Comparison of ENCODE assay signal across 28 cellular contexts in genomic region chr4:131534944-131535640, GRCh38.
DNase-seq lines count a peak whose midpoint lies in the region; ATAC-seq, FAIRE-seq and TF ChIP-seq lines count a peak whose summit lies in the region.
"Had no signal": no experiment of that assay in that cellular context is flagged by ENCODE, and none has a peak within 500 bp of the region (broad histone marks: within the 10 kb centered on the region; RNA-seq: fewer than 3 reads in every experiment).

No MANE protein-coding gene starts in this region.

- H3K14ac ChIP-seq in H1 (ENCODE audit: insufficient read length) (no peak overlapping the region), mesenchymal stem cell (ENCODE audit: low read length in 2 of 2) (no peak overlapping the region)

- no peaks in the 10 kb centered on the region for H4K20me1 ChIP-seq in mammary epithelial cell (ENCODE audit: insufficient read depth, low read length)
- no peaks in the 10 kb centered on the region for H4K20me1 ChIP-seq in H1 (replicated peaks in 1 of 2; ENCODE audit: control insufficient read depth in 1 of 2, insufficient read depth in 2 of 2, low read length in 2 of 2)

- no peak overlapping the region for H3K56ac ChIP-seq in H1 (replicated peaks; ENCODE audit: insufficient read length, low read depth, low read length)

- no peak overlapping the region for H2BK5ac ChIP-seq in H1 (ENCODE audit: low read depth, low read length)
- H2BK5ac ChIP-seq in mesenchymal stem cell (ENCODE audit: low read depth, low read length, poor library complexity, severe bottlenecking) = no peak overlapping the region

- intact Hi-C loops in mammary epithelial cell (cut with micrococcal nuclease) = no loop called here
- intact Hi-C loops in breast epithelium (cut with DNase I; ENCODE audit: low total_unique reads) = no loop called here

- BruUV-seq in mammary epithelial cell (replicated peaks; lab: Mats Ljungman, UMichigan) = no TSS peak

- H2AK5ac ChIP-seq in H1 (ENCODE audit: low read depth, low read length) (no peak overlapping the region), mesenchymal stem cell (ENCODE audit: low read length, severe bottlenecking) (peak overlapping the region; percentile 16)

- H3K23me2 ChIP-seq in H1 (ENCODE audit: low read depth, low read length) = no peaks in the 10 kb centered on the region

- FAIRE-seq in H1 (lab: Jason Lieb, UNC) = no peak
- FAIRE-seq: GM18507, pancreas, urothelium cell line had no signal

- H2BK20ac ChIP-seq in H1 (ENCODE audit: low read length) = no peak overlapping the region

- TF ChIP-seq RAD21 in H1 (IDR thresholded peaks at IDR 0.05 in 1 of 2, conservative IDR thresholded peaks at IDR 0.05 in 1 of 2; ENCODE audit: low read depth in 2 of 2, low read length in 2 of 2) = no peak

- H2AFZ ChIP-seq in mammary epithelial cell (ENCODE audit: low read depth, low read length) (peak overlapping the region; percentile 10), H1 (ENCODE audit: low read length) (peak overlapping the region; percentile 34; the same call in 1 of the 2 replicates), mesenchymal stem cell (ENCODE audit: low read depth, low read length) (peak overlapping the region; percentile 14)

- TF ChIP-seq POLR2A in breast epithelium (IDR thresholded peaks at IDR 0.05) (no peak), H1 (IDR thresholded peaks at IDR 0.05; ENCODE audit: control extremely low read depth in 1 of 2, low read depth in 2 of 2, low read length in 2 of 2) (no peak)

- no peaks in the 10 kb centered on the region for H3K36me3 ChIP-seq in mammary epithelial cell (ENCODE audit: insufficient read depth, low read length)
- no peaks in the 10 kb centered on the region for H3K36me3 ChIP-seq in breast epithelium
- no peaks in the 10 kb centered on the region for H3K36me3 ChIP-seq in H1 (ENCODE audit: control insufficient read depth in 2 of 4, insufficient read depth in 4 of 4, low read length in 3 of 4)
- H3K36me3 ChIP-seq in mesenchymal stem cell (ENCODE audit: control insufficient read depth in 1 of 2, insufficient read depth in 2 of 2, low read depth in 1 of 2, low read length in 2 of 2) = no peaks in the 10 kb centered on the region
- H3K36me3 ChIP-seq: pancreas, right atrium auricular region, SJCRH30, spleen had no signal

- DNase-seq in mammary epithelial cell (no peak), breast epithelium (ENCODE audit: low spot score in 2 of 2) (no peak), H1 (ENCODE audit: low read depth in 1 of 2, low spot score in 2 of 2) (no peak), mesenchymal stem cell (no peak), T-helper 1 cell (no peak)
- DNase-seq: activated CD4-positive, alpha-beta T cell treated with anti-CD3 and anti-CD28 coated beads for 48 hours; activated effector memory CD4-positive, alpha-beta T cell treated with Interleukin-2 at 50 U/mL for 16 hours; activated T-cell treated with anti-CD3 and anti-CD28 coated beads, Interleukin-2, amount 50 U/mL, for 1 hour; CD4-positive, alpha-beta memory T cell; HCEC 1CT; KG1; mesendoderm; NCI-H2081; NCI-H446 treated with DMSO at 0.1 percent for 48 hours; pancreas; RPMI8226; SJCRH30; spleen; stimulated activated CD4-positive, alpha-beta T cell treated with anti-CD3 and anti-CD28 coated beads, Interleukin-2, amount 100 ng/mL, for 24 hours; stimulated activated naive CD8-positive, alpha-beta T cell treated with anti-CD3 and anti-CD28 coated beads, Interleukin-15, Interleukin-2, amounts not matched to agents 100 U/mL and 50 U/mL, for 24 hours; SW 1271; T1000 had no signal

- no peak for TF ChIP-seq EP300 in H1 (IDR thresholded peaks at IDR 0.05; ENCODE audit: borderline replicate concordance in 1 of 2, low read depth in 2 of 2, low read length in 2 of 2)

- H2BK15ac ChIP-seq in H1 (ENCODE audit: low read length) (no peak overlapping the region), mesenchymal stem cell (ENCODE audit: low read depth, poor library complexity, severe bottlenecking) (no peak overlapping the region)

- H3K4me1 ChIP-seq in mammary epithelial cell (ENCODE audit: insufficient read depth, low read length) (no peaks in the 10 kb centered on the region), breast epithelium (no peaks in the 10 kb centered on the region), H1 (replicated peaks in 1 of 4; ENCODE audit: control insufficient read depth in 3 of 4, insufficient read depth in 4 of 4, low read length in 3 of 4) (no peaks in the 10 kb centered on the region), mesenchymal stem cell (ENCODE audit: control insufficient read depth, insufficient read depth, low read depth, low read length) (peaks cover 5% of the 10 kb centered on the region)
- H3K4me1 ChIP-seq: pancreas, right atrium auricular region, SJCRH30, spleen had no signal

- CTCF ChIA-PET in mammary epithelial cell (lab: Charles Lee; ENCODE audit: low non-redundant PET) = no interaction called here
- CTCF ChIA-PET in H1 (lab: Charles Lee; ENCODE audit: partially characterized antibody) = interaction anchor here (1.0 kb wide), 1 partner anchor 13 kb away, joined by 3 read pairs; no protein-coding TSS in a partner anchor

- H3K79me2 ChIP-seq in mammary epithelial cell (ENCODE audit: insufficient read depth, low read length) = no peaks in the 10 kb centered on the region
- H3K79me2 ChIP-seq in H1 (ENCODE audit: control insufficient read depth in 1 of 2, insufficient read depth in 2 of 2, low read length in 2 of 2) = no peaks in the 10 kb centered on the region

- in situ Hi-C loops in mammary epithelial cell (cut with MboI; ENCODE audit: low sequenced_read_pairs in 2 of 2) = no loop called here

- H3K79me1 ChIP-seq in H1 (ENCODE audit: low read depth, low read length) (no peaks in the 10 kb centered on the region), mesenchymal stem cell (replicated peaks; ENCODE audit: low read length, poor library complexity, severe bottlenecking) (no peaks in the 10 kb centered on the region)

- H3K27ac ChIP-seq in mammary epithelial cell (ENCODE audit: insufficient read depth, low read depth, low read length) (no peak overlapping the region), breast epithelium (no peak overlapping the region), H1 (ENCODE audit: low read depth, low read length) (no peak overlapping the region), mesenchymal stem cell (ENCODE audit: low read length, poor library complexity, severe bottlenecking) (peak overlapping the region; percentile 48)
- H3K27ac ChIP-seq: pancreas, right atrium auricular region, SJCRH30, spleen had no signal

- H3K4ac ChIP-seq in H1 (replicated peaks; ENCODE audit: insufficient read length, low read depth, low read length) (no peak overlapping the region), mesenchymal stem cell (ENCODE audit: low read depth in 1 of 2, low read length in 2 of 2) (no peak overlapping the region)

- H3K4me2 ChIP-seq in mammary epithelial cell (ENCODE audit: insufficient read depth, low read depth, low read length) (no peak overlapping the region), H1 (ENCODE audit: insufficient read depth in 1 of 2, low read depth in 2 of 2, low read length in 2 of 2) (no peak overlapping the region), mesenchymal stem cell (ENCODE audit: low read length, poor library complexity, severe bottlenecking) (peak overlapping the region; percentile 13)

- H3K4me3 ChIP-seq in mammary epithelial cell (replicated peaks in 1 of 3; ENCODE audit: insufficient read depth in 1 of 3, low read depth in 2 of 3, low read length in 3 of 3) (no peak overlapping the region), breast epithelium (no peak overlapping the region), H1 (ENCODE audit: extremely low read depth in 1 of 4, insufficient read depth in 2 of 4, low read depth in 3 of 4, low read length in 4 of 4) (no peak overlapping the region), mesenchymal stem cell (ENCODE audit: insufficient read depth in 1 of 2, low read depth in 1 of 2, low read length in 2 of 2) (no peak overlapping the region)
- H3K4me3 ChIP-seq: pancreas, right atrium auricular region, SJCRH30, spleen had no signal

- H2BK120ac ChIP-seq in H1 (replicated peaks; ENCODE audit: low read depth, low read length) (no peak overlapping the region), mesenchymal stem cell (ENCODE audit: low read depth, low read length) (no peak overlapping the region)

- POLR2A ChIA-PET in H1 (lab: Charles Lee; ENCODE audit: partially characterized antibody) = no interaction called here

- H3K23ac ChIP-seq in H1 (ENCODE audit: insufficient read length) (no peak overlapping the region), mesenchymal stem cell (ENCODE audit: low read length in 2 of 2) (no peak overlapping the region)

- no peak overlapping the region for H4K5ac ChIP-seq in H1 (ENCODE audit: insufficient read length, low read depth, low read length)

- no peak overlapping the region for H3K9ac ChIP-seq in mammary epithelial cell (ENCODE audit: insufficient read depth, low read length)
- H3K9ac ChIP-seq in H1 (replicated peaks in 1 of 4; ENCODE audit: extremely low read depth in 1 of 4, low read depth in 3 of 4, low read length in 3 of 4) = no peak overlapping the region
- no peak overlapping the region for H3K9ac ChIP-seq in mesenchymal stem cell (ENCODE audit: low read length)

- no peak overlapping the region for H3K18ac ChIP-seq in H1 (ENCODE audit: extremely low read depth, low read length)
- no peak overlapping the region for H3K18ac ChIP-seq in mesenchymal stem cell (ENCODE audit: low read depth in 1 of 2, low read length in 2 of 2)

- H3K9me3 ChIP-seq in mammary epithelial cell (replicated peaks; ENCODE audit: insufficient read depth, low read length) = no peaks in the 10 kb centered on the region
- no peaks in the 10 kb centered on the region for H3K9me3 ChIP-seq in breast epithelium
- H3K9me3 ChIP-seq in H1 (ENCODE audit: insufficient read depth in 2 of 2, low read depth in 1 of 2, low read length in 1 of 2) = no peaks in the 10 kb centered on the region
- H3K9me3 ChIP-seq in mesenchymal stem cell (ENCODE audit: control insufficient read depth, low read length) = no peaks in the 10 kb centered on the region
- H3K9me3 ChIP-seq: pancreas, right atrium auricular region, SJCRH30, spleen had no signal

- H4K8ac ChIP-seq in H1 (ENCODE audit: extremely low read depth, insufficient read depth, low read length) = no peak overlapping the region
- no peak overlapping the region for H4K8ac ChIP-seq in mesenchymal stem cell (ENCODE audit: low read length)

- H3K27me3 ChIP-seq in mammary epithelial cell (ENCODE audit: insufficient read depth, low read length) = no peaks in the 10 kb centered on the region
- no peaks in the 10 kb centered on the region for H3K27me3 ChIP-seq in breast epithelium
- no peaks in the 10 kb centered on the region for H3K27me3 ChIP-seq in H1 (replicated peaks in 1 of 4; ENCODE audit: control insufficient read depth in 3 of 4, extremely low read depth in 1 of 4, insufficient read depth in 3 of 4, low read length in 3 of 4)
- no peaks in the 10 kb centered on the region for H3K27me3 ChIP-seq in mesenchymal stem cell (ENCODE audit: control insufficient read depth in 1 of 2, insufficient read depth in 1 of 2, low read length in 2 of 2)
- H3K27me3 ChIP-seq: pancreas, right atrium auricular region, SJCRH30, spleen had no signal

- 84% methylated on average over 7 of the region's 7 CpGs for WGBS in mammary epithelial cell (ENCODE audit: low coverage, missing lambda C conversion rate)
- 93% methylated on average over 7 of the region's 7 CpGs; no CpG with 5 or more reads in 1 of the 2 experiments for WGBS in H1 (ENCODE audit: extremely low coverage in 1 of 2, insufficient coverage in 1 of 2, insufficient read length in 1 of 2, insufficient replicate concordance in 2 of 2, low coverage in 1 of 2, low lambda C conversion rate in 2 of 2, missing lambda C conversion rate in 1 of 2), 2 experiments
- WGBS in mesenchymal stem cell = 97% methylated on average over 5 of the region's 7 CpGs

- ATAC-seq in HG03039 (IDR thresholded peaks at IDR 0.05; ENCODE audit: unreplicated experiment) (no peak), GM18873 (IDR thresholded peaks at IDR 0.05; ENCODE audit: low FRiP score, unreplicated experiment) (no peak)
- ATAC-seq: left lobe of liver; pancreas; stimulated activated naive CD8-positive, alpha-beta T cell treated with anti-CD3 and anti-CD28 coated beads, Interleukin-15, Interleukin-2, amounts not matched to agents 100 U/mL and 50 U/mL, for 24 hours had no signal

- no peak overlapping the region for H2BK12ac ChIP-seq in H1 (ENCODE audit: low read depth, low read length)
- H2BK12ac ChIP-seq in mesenchymal stem cell (ENCODE audit: low read length in 2 of 2) = no peak overlapping the region

- dilution Hi-C loops in mammary epithelial cell (cut with HindIII; ENCODE audit: low sequenced_read_pairs) = no loop called here

- H4K91ac ChIP-seq in H1 (replicated peaks; ENCODE audit: insufficient read length, low read length) = no peak overlapping the region
- no peak overlapping the region for H4K91ac ChIP-seq in mesenchymal stem cell (ENCODE audit: low read length)

- TF ChIP-seq CTCF in mammary epithelial cell (conservative IDR thresholded peaks at IDR 0.05 in 1 of 2, IDR thresholded peaks at IDR 0.05 in 1 of 2; ENCODE audit: extremely low read depth in 1 of 2, insufficient read depth in 1 of 2, low read depth in 1 of 2, low read length in 2 of 2) (no peak), breast epithelium (IDR thresholded peaks at IDR 0.05) (no peak), H1 (IDR thresholded peaks at IDR 0.05; ENCODE audit: control extremely low read depth in 1 of 3, insufficient read depth in 1 of 3, low read depth in 1 of 3, low read length in 3 of 3) (no peak)
